In genomic region chr12:9906888-9907287, GRCh38 we compare ENCODE assay signal across 13 cellular contexts. TPM values are rescaled to one million over a fixed set of nuclear protein-coding genes. Genes with fewer than 3 reads are reported as not detected.
DNase-seq lines count a peak whose midpoint lies in the region; ATAC-seq and TF ChIP-seq lines count a peak whose summit lies in the region.
"Had no signal": no experiment of that assay in that cellular context is flagged by ENCODE, and none has a peak within 500 bp of the region (broad histone marks: within the 10 kb centered on the region; RNA-seq: fewer than 3 reads in every experiment).

No MANE protein-coding gene starts in this region.

- H3K27ac Mint-ChIP-seq in CD4-positive, alpha-beta memory T cell, result peak overlapping the region; percentile 18 to 86 (median 76)
- H3K27ac Mint-ChIP-seq in activated T-helper 17 cell treated with anti-CD3 and anti-CD28 coated beads, Interleukin-2, amount 50 U/mL, for 72 hours, result peak overlapping the region; percentile 8
- H3K27ac Mint-ChIP-seq: mesothelial cell of epicardium had no signal

- TF ChIP-seq CTCF in mucosa of descending colon (IDR thresholded peaks at IDR 0.05) (no peak), gastrocnemius medialis (IDR thresholded peaks at IDR 0.05 in 4 of 5, conservative IDR thresholded peaks at IDR 0.05 in 1 of 5) (no peak), PC-9 (conservative IDR thresholded peaks at IDR 0.05) (no peak)

- ATAC-seq in activated T-helper 17 cell treated with anti-CD3 and anti-CD28 coated beads, Interleukin-2, amount 50 U/mL, for 72 hours (replicated peaks), result peak; percentile 98
- peak; percentile 74 for ATAC-seq in mucosa of descending colon
- ATAC-seq in gastrocnemius medialis, result no peak
- ATAC-seq in HG02763 (IDR thresholded peaks at IDR 0.05; ENCODE audit: unreplicated experiment), result no peak
- ATAC-seq: right cardiac atrium had no signal

- H4K20me1 ChIP-seq in PC-9 (ENCODE audit: insufficient read depth), result no peaks in the 10 kb centered on the region

- H3K36me3 ChIP-seq in CD4-positive, alpha-beta memory T cell (ENCODE audit: insufficient read depth, low read length), result no peaks in the 10 kb centered on the region
- H3K36me3 ChIP-seq in mucosa of descending colon (ENCODE audit: low read depth), result no peaks in the 10 kb centered on the region
- no peaks in the 10 kb centered on the region for H3K36me3 ChIP-seq in gastrocnemius medialis
- H3K36me3 ChIP-seq in PC-9 (ENCODE audit: low read depth), result no peaks in the 10 kb centered on the region

- H3K9me2 ChIP-seq in PC-9 (ENCODE audit: insufficient read depth), result no peaks in the 10 kb centered on the region

- no peak overlapping the region for H3K27ac ChIP-seq in CD4-positive, alpha-beta memory T cell (ENCODE audit: low read depth, low read length)
- H3K27ac ChIP-seq in gastrocnemius medialis (no peak overlapping the region), PC-9 (no peak overlapping the region)
- H3K27ac ChIP-seq: C4-2B had no signal

- H3F3A ChIP-seq in PC-9 (ENCODE audit: insufficient read depth, low read depth), result no peaks in the 10 kb centered on the region

- BruUV-seq in PC-9 (replicated peaks; lab: Mats Ljungman, UMichigan), result no TSS peak

- peaks cover 5 to 13% of the 10 kb centered on the region in 2 donors for H3K36me3 Mint-ChIP-seq in CD4-positive, alpha-beta memory T cell
- H3K36me3 Mint-ChIP-seq in activated T-helper 17 cell treated with anti-CD3 and anti-CD28 coated beads, Interleukin-2, amount 50 U/mL, for 72 hours (ENCODE audit: low read depth), result no peaks in the 10 kb centered on the region

- peaks cover 3 to 54% (median 37%) of the 10 kb centered on the region in 8 donors for H3K9me3 Mint-ChIP-seq in CD4-positive, alpha-beta memory T cell
- peaks cover 28% of the 10 kb centered on the region for H3K9me3 Mint-ChIP-seq in activated T-helper 17 cell treated with anti-CD3 and anti-CD28 coated beads, Interleukin-2, amount 50 U/mL, for 72 hours

- H3K4me1 ChIP-seq in CD4-positive, alpha-beta memory T cell (ENCODE audit: insufficient read depth, low read length), result peaks cover 22% of the 10 kb centered on the region
- H3K4me1 ChIP-seq in mucosa of descending colon (ENCODE audit: low read depth) (no peaks in the 10 kb centered on the region), gastrocnemius medialis (no peaks in the 10 kb centered on the region), PC-9 (replicated peaks; ENCODE audit: insufficient read depth) (no peaks in the 10 kb centered on the region)

- H3K4me2 ChIP-seq in PC-9, result no peak overlapping the region

- no peaks in the 10 kb centered on the region for H3K27me3 ChIP-seq in CD4-positive, alpha-beta memory T cell (ENCODE audit: insufficient read depth, low read length)
- H3K27me3 ChIP-seq in gastrocnemius medialis (no peaks in the 10 kb centered on the region), PC-9 (ENCODE audit: insufficient read depth, low read depth) (no peaks in the 10 kb centered on the region)

- no peaks in the 10 kb centered on the region for H3K27me3 Mint-ChIP-seq in CD4-positive, alpha-beta memory T cell
- H3K27me3 Mint-ChIP-seq in activated T-helper 17 cell treated with anti-CD3 and anti-CD28 coated beads, Interleukin-2, amount 50 U/mL, for 72 hours, result no peaks in the 10 kb centered on the region

- H3K4me3 ChIP-seq in CD4-positive, alpha-beta memory T cell (ENCODE audit: low read length in 2 of 2), result no peak overlapping the region
- no peak overlapping the region for H3K4me3 ChIP-seq in mucosa of descending colon
- H3K4me3 ChIP-seq in gastrocnemius medialis, result no peak overlapping the region
- H3K4me3 ChIP-seq in PC-9, result no peak overlapping the region

- CTCF ChIA-PET in CD4-positive, alpha-beta memory T cell (lab: Charles Lee; ENCODE audit: partially characterized antibody), result interaction anchor here (0.6 to 7.9 kb wide), 6 partner anchors 12 to 158 kb away, joined by 3 to 65 read pairs (median 6); no protein-coding TSS in a partner anchor
- CTCF ChIA-PET in PC-9 (lab: Charles Lee), result no interaction called here

- TF ChIP-seq POLR2A in gastrocnemius medialis (IDR thresholded peaks at IDR 0.05), result no peak

- peaks cover 18 to 29% (median 25%) of the 10 kb centered on the region in 4 donors for H3K4me1 Mint-ChIP-seq in CD4-positive, alpha-beta memory T cell
- peaks cover 17% of the 10 kb centered on the region for H3K4me1 Mint-ChIP-seq in activated T-helper 17 cell treated with anti-CD3 and anti-CD28 coated beads, Interleukin-2, amount 50 U/mL, for 72 hours
- H3K4me1 Mint-ChIP-seq: mesothelial cell of epicardium had no signal

- H3K4me3 Mint-ChIP-seq in CD4-positive, alpha-beta memory T cell, result peak overlapping the region in 7 of 8 donors; percentile 18 to 63 (median 47)
- H3K4me3 Mint-ChIP-seq in activated T-helper 17 cell treated with anti-CD3 and anti-CD28 coated beads, Interleukin-2, amount 50 U/mL, for 72 hours, result peak overlapping the region; percentile 33
- H3K4me3 Mint-ChIP-seq: mesothelial cell of epicardium had no signal

- H2AFZ ChIP-seq in PC-9, result no peak overlapping the region

- peak; percentile 42 to 63 (median 54) for DNase-seq in CD4-positive, alpha-beta memory T cell
- peak; percentile 28 for DNase-seq in OCI-M1 (lab: John Stamatoyannopoulos, UW)
- DNase-seq in mucosa of descending colon, result peak in 1 of 3 donors; percentile 7
- no peak for DNase-seq in gastrocnemius medialis
- no peak for DNase-seq in mucosa of gallbladder (ENCODE audit: low spot score)
- no peak for DNase-seq in PC-9
- DNase-seq: hippocampal formation, NCI-H2171, right cardiac atrium had no signal

- in situ Hi-C loops in gastrocnemius medialis (cut with MboI; ENCODE audit: low sequenced_read_pairs in 4 of 4), result no loop called here

- intact Hi-C loops in CD4-positive, alpha-beta memory T cell (cut with micrococcal nuclease), result loop anchor here (1.0 kb wide), 1 partner anchor 38 kb away; the partner anchor contains the start of gene CLEC2B
- intact Hi-C loops in mucosa of descending colon (cut with DNase I, micrococcal nuclease) (no loop called here), gastrocnemius medialis (cut with DNase I; ENCODE audit: low total_unique reads) (no loop called here), PC-9 (cut with micrococcal nuclease; ENCODE audit: unreplicated experiment) (no loop called here)

- POLR2A ChIA-PET in CD4-positive, alpha-beta memory T cell (lab: Charles Lee; ENCODE audit: partially characterized antibody), result interaction anchor here (0.7 to 2.9 kb wide), 9 partner anchors 16 to 165 kb away, joined by 3 to 42 read pairs (median 4); partner anchors contain the start of genes CD69 and CLEC2B
- POLR2A ChIA-PET in PC-9 (lab: Charles Lee; ENCODE audit: unreplicated experiment), result no interaction called here

- H3K9me3 ChIP-seq in CD4-positive, alpha-beta memory T cell (ENCODE audit: control insufficient read depth in 1 of 2, low read length in 2 of 2), result peaks cover 0 to 25% of the 10 kb centered on the region in 2 donors
- H3K9me3 ChIP-seq in mucosa of descending colon, result peaks cover 28% of the 10 kb centered on the region
- no peaks in the 10 kb centered on the region for H3K9me3 ChIP-seq in gastrocnemius medialis
- H3K9me3 ChIP-seq in PC-9 (ENCODE audit: insufficient read depth, low read depth), result peaks cover 26% of the 10 kb centered on the region

- no peaks in the 10 kb centered on the region for H3K79me2 ChIP-seq in PC-9 (ENCODE audit: low read depth)

RNA-seq across cellular contexts. Expression of gene CLEC2A, which starts 25.3 kb away (rescaled TPM):
- total RNA-seq in CD4-positive, alpha-beta memory T cell, result not detected
- not detected for polyA plus RNA-seq in CD4-positive, alpha-beta memory T cell
- not detected for total RNA-seq in activated T-helper 17 cell treated with anti-CD3 and anti-CD28 coated beads, Interleukin-2, amount 50 U/mL, for 72 hours
- total RNA-seq in mucosa of descending colon, result not detected
- not detected for total RNA-seq in gastrocnemius medialis
- total RNA-seq in mucosa of gallbladder, result not detected
- not detected in 2 replicates for total RNA-seq in PC-9 (2021)
- total RNA-seq: right cardiac atrium had no signal
- polyA plus RNA-seq: right cardiac atrium had no signal

RNA-seq across cellular contexts. Expression of gene KLRF2, which starts 25.6 kb away (rescaled TPM):
- not detected for total RNA-seq in CD4-positive, alpha-beta memory T cell
- not detected for polyA plus RNA-seq in CD4-positive, alpha-beta memory T cell
- not detected for total RNA-seq in activated T-helper 17 cell treated with anti-CD3 and anti-CD28 coated beads, Interleukin-2, amount 50 U/mL, for 72 hours
- total RNA-seq in mucosa of descending colon, result under 1 TPM in 1 of 3 donors, not detected in 2; 0.43 TPM
- not detected for total RNA-seq in gastrocnemius medialis
- not detected for total RNA-seq in mucosa of gallbladder
- total RNA-seq in PC-9 (2021), result not detected in 2 replicates
- total RNA-seq: mesothelial cell of epicardium, right cardiac atrium had no signal
- polyA plus RNA-seq: right cardiac atrium had no signal

RNA-seq across cellular contexts. Expression of gene CLEC2B, which starts 37.7 kb away (rescaled TPM):
- 10 to 100 TPM; 72.5 to 74.6 TPM for total RNA-seq in CD4-positive, alpha-beta memory T cell
- polyA plus RNA-seq in CD4-positive, alpha-beta memory T cell, result 10 to 100 TPM; 42.2 to 79.8 TPM
- total RNA-seq in activated T-helper 17 cell treated with anti-CD3 and anti-CD28 coated beads, Interleukin-2, amount 50 U/mL, for 72 hours, result 10 to 100 TPM; 21.8 to 54.0 TPM
- total RNA-seq in mucosa of descending colon, result 1 to 10 TPM; 3.5 to 7.3 (median 6.5) TPM
- total RNA-seq in gastrocnemius medialis, result 10 to 100 TPM in 2 of 4 donors, 1 to 10 TPM in 2; 3.1 to 14.4 (median 10.7) TPM
- total RNA-seq in mucosa of gallbladder, result 10.1 TPM
- total RNA-seq in PC-9 (2021), result 3.4 and 3.9 TPM in 2 replicates
- total RNA-seq: mesothelial cell of epicardium had no signal

Comparison
In these comparisons a context has a peak if more than half of its experiments do, and no peak if none do; other contexts are left out.
1. DNase-seq: peak in CD4-positive, alpha-beta memory T cell (5 of 5) and OCI-M1 (single experiment); none in gastrocnemius medialis (0 of 2), mucosa of gallbladder (single experiment) and PC-9 (0 of 2).
2. ATAC-seq: peak in activated T-helper 17 cell treated with anti-CD3 and anti-CD28 coated beads, Interleukin-2, amount 50 U/mL, for 72 hours (single experiment) and mucosa of descending colon (single experiment); none in gastrocnemius medialis (0 of 2) and HG02763 (single experiment).